ENCODE assay signal across 16 cellular contexts in the genomic region with DNA sequence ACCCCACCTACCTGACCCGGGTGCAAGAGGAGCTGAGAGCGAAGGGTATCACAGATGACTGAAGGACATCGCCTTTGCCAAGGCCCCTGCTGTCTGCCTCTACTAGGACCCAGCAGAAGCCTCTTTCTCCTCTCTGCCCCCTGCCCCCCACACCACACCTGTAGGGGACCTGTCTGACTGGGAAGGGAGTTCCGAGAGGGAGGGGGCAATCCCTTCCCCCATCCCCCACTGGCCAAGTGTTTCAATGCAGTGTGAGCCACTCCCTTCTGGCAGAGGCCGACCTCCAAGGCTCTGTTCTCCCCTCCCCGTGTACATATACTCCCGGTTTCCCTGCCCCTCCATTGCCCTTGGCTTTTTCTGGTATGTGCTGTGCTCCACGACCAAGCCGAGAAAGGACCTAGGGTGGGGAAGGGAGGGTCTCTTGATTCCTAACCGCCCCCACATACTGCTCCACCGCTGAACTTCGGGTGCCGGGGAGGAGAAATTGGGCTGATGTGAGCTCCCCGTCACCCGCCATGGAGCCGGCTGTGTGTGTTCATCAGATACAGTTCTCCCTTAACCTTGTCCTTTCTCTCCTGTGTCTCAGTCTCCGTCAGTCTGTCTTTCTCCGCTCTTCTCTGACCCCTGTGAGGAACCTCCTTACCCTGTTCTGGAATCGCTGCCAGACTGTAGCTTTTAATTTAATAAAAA. TPM values are rescaled to one million over a fixed set of nuclear protein-coding genes. Genes with fewer than 3 reads are reported as not detected.
A peak's percentile ranks its signal among the peaks of the same experiment; 100 is the strongest.
DNase-seq lines count a peak whose midpoint lies in the region; ATAC-seq, FAIRE-seq and TF ChIP-seq lines count a peak whose summit lies in the region.
"Had no signal": no experiment of that assay in that cellular context is flagged by ENCODE, and none has a peak within 500 bp of the region (broad histone marks: within the 10 kb centered on the region; RNA-seq: fewer than 3 reads in every experiment).

No MANE protein-coding gene starts in this region.

- H3K9me1 ChIP-seq in K562 (ENCODE audit: control insufficient read depth, insufficient read depth, low read length), result peaks cover 4% of the 10 kb centered on the region

- H3K9ac ChIP-seq in K562 (ENCODE audit: insufficient read depth in 1 of 2, low read depth in 2 of 2, low read length in 2 of 2), result peak overlapping the region; percentile 61 to 75; a peak in 3 of 4 replicates

- H3K4me1 ChIP-seq in GM23338 (ENCODE audit: insufficient read depth) (peaks cover 39% of the 10 kb centered on the region), K562 (replicated peaks in 1 of 2; ENCODE audit: control insufficient read depth in 2 of 2, insufficient read depth in 2 of 2, low read length in 2 of 2) (peaks cover 53 to 62% of the 10 kb centered on the region in 2 experiments), spleen (peaks cover 13 to 68% (median 51%) of the 10 kb centered on the region in 6 donors)

- H3K9me3 Mint-ChIP-seq in GM23338, result no peaks in the 10 kb centered on the region
- H3K9me3 Mint-ChIP-seq: activated naive CD4-positive, alpha-beta T cell treated with anti-CD3 and anti-CD28 coated beads, Interleukin-2, amount 50 U/mL, for 24 hours had no signal

- TF ChIP-seq POLR2A in K562 (conservative IDR thresholded peaks at IDR 0.05) (0 out of 2 replicates have a peak, but pooled peaks have one; percentile 39), spleen (IDR thresholded peaks at IDR 0.05) (no peak)

- H3K36me3 ChIP-seq in GM23338 (ENCODE audit: insufficient read depth) (peaks cover 4% of the 10 kb centered on the region; the same call in 1 of the 2 replicates), K562 (ENCODE audit: control insufficient read depth, insufficient read depth, low read length) (no peaks in the 10 kb centered on the region), spleen (peaks cover 0 to 15% (median 0%) of the 10 kb centered on the region in 6 donors)

- peak; percentile 49 for FAIRE-seq in K562 (lab: Jason Lieb, UNC)

- H3K27ac Mint-ChIP-seq in GM23338, result no peak overlapping the region; the same call in 1 of the 2 replicates
- H3K27ac Mint-ChIP-seq: activated naive CD4-positive, alpha-beta T cell treated with anti-CD3 and anti-CD28 coated beads, Interleukin-2, amount 50 U/mL, for 24 hours had no signal

- H4K20me1 ChIP-seq in GM23338 (replicated peaks; ENCODE audit: insufficient read depth) (no peaks in the 10 kb centered on the region; the same call in 1 of the 2 replicates), K562 (replicated peaks; ENCODE audit: control insufficient read depth, insufficient read depth, low read length) (no peaks in the 10 kb centered on the region)

- peaks cover 52% of the 10 kb centered on the region for H3K4me1 Mint-ChIP-seq in GM23338

- H3K4me2 ChIP-seq in GM23338, result peak overlapping the region; percentile 97
- peak overlapping the region; percentile 67 for H3K4me2 ChIP-seq in K562 (ENCODE audit: insufficient read depth, low read length)

- peaks cover 9% of the 10 kb centered on the region; the same call in 1 of the 2 replicates for H3F3A ChIP-seq in GM23338 (replicated peaks; ENCODE audit: low read depth)

- H3K36me3 Mint-ChIP-seq in GM23338 (ENCODE audit: low read depth), result peaks cover 20% of the 10 kb centered on the region

- no peak for TF ChIP-seq RAD21 in K562 (CRISPR knock-in tag; conservative IDR thresholded peaks at IDR 0.05 in 1 of 2, IDR thresholded peaks at IDR 0.05 in 1 of 2)

- POLR2A ChIA-PET in K562 (lab: Yijun Ruan, JAX), result interaction anchor here (0.6 to 2.0 kb wide), 6 partner anchors 9 to 142 kb away, joined by 3 to 19 read pairs (median 4); a partner anchor contains a TSS

- H2AFZ ChIP-seq in GM23338 (no peak overlapping the region), K562 (ENCODE audit: low read depth, low read length) (peak overlapping the region; percentile 97)

- CTCF ChIA-PET in K562 (lab: Yijun Ruan, JAX; ENCODE audit: low intra/inter-chr PET ratio), result no interaction called here

- no TSS peak for BruUV-seq in K562 (replicated peaks; lab: Mats Ljungman, UMichigan)

- peaks cover 52% of the 10 kb centered on the region for H3K27me3 Mint-ChIP-seq in GM23338 (ENCODE audit: insufficient read depth, low read depth, poor library complexity)

- peaks cover 52% of the 10 kb centered on the region for H3K27me3 ChIP-seq in GM23338 (ENCODE audit: insufficient read depth)
- H3K27me3 ChIP-seq in K562 (ENCODE audit: control insufficient read depth in 2 of 2, insufficient read depth in 2 of 2, low read length in 2 of 2), result no peaks in the 10 kb centered on the region
- peaks cover 0 to 78% (median 41%) of the 10 kb centered on the region in 7 donors for H3K27me3 ChIP-seq in spleen (replicated peaks in 1 of 7)

- H3K27ac ChIP-seq in GM23338 (ENCODE audit: low read depth), result no peak overlapping the region
- H3K27ac ChIP-seq in K562 (ENCODE audit: extremely low read depth, low read depth, low read length), result peak overlapping the region; percentile 56; the same call in 2 of the 3 replicates
- peak overlapping the region in 7 of 8 donors; percentile 29 to 83 (median 69) for H3K27ac ChIP-seq in spleen
- H3K27ac ChIP-seq: SK-N-MC had no signal

- ATAC-seq in GM23338, result peak; percentile 20
- ATAC-seq in K562, result peak; percentile 15
- no peak for ATAC-seq in HG03280 (IDR thresholded peaks at IDR 0.05; ENCODE audit: unreplicated experiment)

- no peak for TF ChIP-seq EP300 in K562 (IDR thresholded peaks at IDR 0.05; ENCODE audit: low read length)

- intact Hi-C loops in K562 (cut with micrococcal nuclease) (no loop called here), spleen (cut with DNase I; ENCODE audit: low total_unique reads) (no loop called here)

- in situ Hi-C loops in K562 (cut with MboI), result no loop called here

- WGBS in K562 (ENCODE audit: insufficient coverage, low coverage, missing lambda C conversion rate), result 27% methylated on average over 18 of the region's 19 CpGs
- WGBS in spleen, 5 donors, result 80 to 85% (median 82%) methylated on average over 18 to 19 of the region's 19 CpGs

- peak overlapping the region; percentile 88 for H3K4me3 Mint-ChIP-seq in GM23338
- H3K4me3 Mint-ChIP-seq: activated naive CD4-positive, alpha-beta T cell treated with anti-CD3 and anti-CD28 coated beads, Interleukin-2, amount 50 U/mL, for 24 hours had no signal

- DNase-seq in GM23338 (ENCODE audit: low spot score) (peak; percentile 75), K562 (ENCODE audit: extremely low read depth in 1 of 4, low spot score in 3 of 4) (peak; percentile 39 to 60 (median 50)), iPS-NIHi7 (ENCODE audit: extremely low spot score) (peak; percentile 53), spleen (no peak), NOMO-1 treated with dmso at 0.1 percent for 144 hours (lab: John Stamatoyannopoulos, UW; ENCODE audit: unreplicated experiment) (no peak), T-helper 2 cell (no peak), 8988T (no peak)
- DNase-seq: activated CD8-positive, alpha-beta memory T cell treated with anti-CD3 and anti-CD28 coated beads, Interleukin-2, amount 50 U/mL, for 4 hours; caudate nucleus; DND-41; NCI-H1417 treated with DMSO at 0.1 percent for 48 hours; NCI-H2227 treated with DMSO at 0.1 percent for 48 hours had no signal

- no peaks in the 10 kb centered on the region for H3K9me2 ChIP-seq in GM23338 (ENCODE audit: insufficient read depth)

- H3K9me3 ChIP-seq in K562 (replicated peaks; ENCODE audit: control insufficient read depth, insufficient read depth, low read depth, low read length) (no peaks in the 10 kb centered on the region), spleen (no peaks in the 10 kb centered on the region)

- H3K4me3 ChIP-seq in GM23338 (peak overlapping the region; percentile 86), K562 (no peak overlapping the region), spleen (peak overlapping the region in 2 of 8 donors; percentile 54 to 80)
- H3K4me3 ChIP-seq: SK-N-MC had no signal

- TF ChIP-seq CTCF in GM23338 (conservative IDR thresholded peaks at IDR 0.05; ENCODE audit: low read depth in 2 of 2) (no peak), K562 (IDR thresholded peaks at IDR 0.05 in 2 of 3, conservative IDR thresholded peaks at IDR 0.05 in 1 of 3; ENCODE audit: insufficient read depth in 2 of 3, low read depth in 1 of 3, low read length in 3 of 3) (no peak), spleen (IDR thresholded peaks at IDR 0.05 in 8 of 11, conservative IDR thresholded peaks at IDR 0.05 in 3 of 11) (no peak)

- H3K79me2 ChIP-seq in GM23338 (replicated peaks; ENCODE audit: insufficient read depth) (peaks cover 12% of the 10 kb centered on the region), K562 (ENCODE audit: control insufficient read depth, insufficient read depth, low read length) (peaks cover 2% of the 10 kb centered on the region; the same call in 2 of the 3 replicates)

RNA-seq across cellular contexts. Expression of a gene that starts 2.0 kb away (rescaled TPM):
- total RNA-seq in GM23338 (2014; rRNA removed; shearing (Covaris generic)), result 9.9 and 10.2 TPM in 2 replicates
- polyA plus RNA-seq in GM23338 (2016; fragmentation: Nextera tagmentation; extraction: Ambion mirVana) (0.53 TPM in 1 of 2 replicates, not detected in the other), K562 (2011; rRNA removed) (13.3 and 18.1 TPM in 2 replicates), K562 (2014; fragmentation: Illumina TruSeq; extraction: Trizol) (14.1 and 14.9 TPM in 2 replicates), K562 (2014; fragmentation: Nextera tagmentation; extraction: Ambion mirVana) (1 to 10 TPM in 1 of 2 experiments, under 1 TPM in 1; 0.13 to 1.4 TPM), K562 (2014; rRNA removed) (16.0 and 17.3 TPM in 2 replicates), spleen (10 to 100 TPM; 13.7 to 26.6 (median 22.5) TPM)
- total RNA-seq in K562 (2011; cell fraction: chromatin; rRNA removed; ENCODE audit: low replicate concordance), result 50.1 and 109 TPM in 2 replicates
- 60.5 and 65.7 TPM in 2 replicates for total RNA-seq in K562 (2011; cell fraction: nucleolus; rRNA removed)
- total RNA-seq in K562 (2011; cell fraction: nucleoplasm; rRNA removed), result 44.0 and 54.3 TPM in 2 replicates
- total RNA-seq in K562 (2014; rRNA removed) (11.6 and 18.6 TPM in 2 replicates), K562 (2014; rRNA removed; fragmentation: Illumina TruSeq; extraction: Trizol) (7.5 and 9.2 TPM in 2 replicates), K562 (2015; rRNA removed; fragmentation: Illumina TruSeq; extraction: Trizol) (4.9 and 6.1 TPM in 2 replicates), K562 (2021) (13.6 and 15.0 TPM in 2 replicates), spleen (10 to 100 TPM in 6 of 7 donors, 1 to 10 TPM in 1; 9.3 to 19.5 (median 14.8) TPM)
- 8.7 and 11.6 TPM in 2 replicates for polyA plus RNA-seq in K562 (2011; cell fraction: cytosol; rRNA removed)
- polyA plus RNA-seq in K562 (2011; cell fraction: nucleus; rRNA removed), result 115 and 121 TPM in 2 replicates
- 13.4 and 18.0 TPM in 2 replicates for polyA plus RNA-seq in K562 (2012)
- 6.2 and 7.1 TPM in 2 replicates for polyA minus RNA-seq in K562 (2011; rRNA and poly(A)+ RNA removed)
- 2.8 TPM in 2 replicates for polyA minus RNA-seq in K562 (2011; cell fraction: cytosol; rRNA and poly(A)+ RNA removed)
- polyA minus RNA-seq in K562 (2011; cell fraction: nucleus; rRNA and poly(A)+ RNA removed), result 10.5 and 16.6 TPM in 2 replicates

RNA-seq across cellular contexts. Expression of a gene that starts 4.6 kb away (rescaled TPM):
- 37.8 and 46.6 TPM in 2 replicates for total RNA-seq in GM23338 (2014; rRNA removed; shearing (Covaris generic))
- polyA plus RNA-seq in GM23338 (2016; fragmentation: Nextera tagmentation; extraction: Ambion mirVana) (16.7 and 22.8 TPM in 2 replicates), K562 (2011; rRNA removed) (0.15 TPM in 1 of 2 replicates, not detected in the other), K562 (2014; fragmentation: Illumina TruSeq; extraction: Trizol) (not detected in 2 replicates), K562 (2014; fragmentation: Nextera tagmentation; extraction: Ambion mirVana) (under 1 TPM; 0.03 to 0.06 TPM), K562 (2014; rRNA removed) (not detected in 2 replicates), spleen (10 to 100 TPM; 13.7 to 24.3 (median 22.2) TPM)
- 0.44 and 0.72 TPM in 2 replicates for total RNA-seq in K562 (2011; cell fraction: chromatin; rRNA removed; ENCODE audit: low replicate concordance)
- total RNA-seq in K562 (2011; cell fraction: nucleolus; rRNA removed), result 0.13 TPM in 1 of 2 replicates, not detected in the other
- total RNA-seq in K562 (2011; cell fraction: nucleoplasm; rRNA removed), result 0.29 and 1.1 TPM in 2 replicates
- total RNA-seq in K562 (2014; rRNA removed) (not detected in 2 replicates), K562 (2014; rRNA removed; fragmentation: Illumina TruSeq; extraction: Trizol) (not detected in 2 replicates), K562 (2015; rRNA removed; fragmentation: Illumina TruSeq; extraction: Trizol) (not detected in 2 replicates), K562 (2021) (0.09 TPM in 1 of 2 replicates, not detected in the other), spleen (10 to 100 TPM; 15.3 to 30.7 (median 21.0) TPM)
- 0.03 and 0.04 TPM in 2 replicates for polyA plus RNA-seq in K562 (2011; cell fraction: cytosol; rRNA removed)
- polyA plus RNA-seq in K562 (2011; cell fraction: nucleus; rRNA removed), result 0.53 and 0.62 TPM in 2 replicates
- polyA plus RNA-seq in K562 (2012), result 0.05 TPM in 1 of 2 replicates, not detected in the other
- not detected in 2 replicates for polyA minus RNA-seq in K562 (2011; rRNA and poly(A)+ RNA removed)
- not detected in 2 replicates for polyA minus RNA-seq in K562 (2011; cell fraction: cytosol; rRNA and poly(A)+ RNA removed)
- 0.13 TPM in 1 of 2 replicates, not detected in the other for polyA minus RNA-seq in K562 (2011; cell fraction: nucleus; rRNA and poly(A)+ RNA removed)

RNA-seq across cellular contexts. Expression of a gene that starts 18.2 kb away (rescaled TPM):
- total RNA-seq in GM23338 (2014; rRNA removed; shearing (Covaris generic)), result 26.4 and 30.6 TPM in 2 replicates
- 10.5 and 10.8 TPM in 2 replicates for polyA plus RNA-seq in GM23338 (2016; fragmentation: Nextera tagmentation; extraction: Ambion mirVana)
- 28.9 and 41.5 TPM in 2 replicates for total RNA-seq in K562 (2011; cell fraction: chromatin; rRNA removed; ENCODE audit: low replicate concordance)
- total RNA-seq in K562 (2011; cell fraction: nucleolus; rRNA removed), result 20.9 and 21.7 TPM in 2 replicates
- total RNA-seq in K562 (2011; cell fraction: nucleoplasm; rRNA removed), result 26.5 and 30.7 TPM in 2 replicates
- total RNA-seq in K562 (2014; rRNA removed), result 13.8 and 20.7 TPM in 2 replicates
- 18.3 and 19.9 TPM in 2 replicates for total RNA-seq in K562 (2014; rRNA removed; fragmentation: Illumina TruSeq; extraction: Trizol)
- 18.0 and 22.3 TPM in 2 replicates for total RNA-seq in K562 (2015; rRNA removed; fragmentation: Illumina TruSeq; extraction: Trizol)
- 28.8 and 29.3 TPM in 2 replicates for total RNA-seq in K562 (2021)
- 31.3 and 31.4 TPM in 2 replicates for polyA plus RNA-seq in K562 (2011; rRNA removed)
- 16.1 and 24.3 TPM in 2 replicates for polyA plus RNA-seq in K562 (2011; cell fraction: cytosol; rRNA removed)
- polyA plus RNA-seq in K562 (2011; cell fraction: nucleus; rRNA removed), result 42.4 and 45.7 TPM in 2 replicates
- 23.2 and 26.6 TPM in 2 replicates for polyA plus RNA-seq in K562 (2012)
- polyA plus RNA-seq in K562 (2014; fragmentation: Illumina TruSeq; extraction: Trizol), result 39.5 and 41.4 TPM in 2 replicates
- 10 to 100 TPM in 1 of 2 experiments, 1 to 10 TPM in 1; 9.0 to 10.8 TPM for polyA plus RNA-seq in K562 (2014; fragmentation: Nextera tagmentation; extraction: Ambion mirVana)
- 18.5 and 25.8 TPM in 2 replicates for polyA plus RNA-seq in K562 (2014; rRNA removed)
- 20.2 and 21.0 TPM in 2 replicates for polyA minus RNA-seq in K562 (2011; rRNA and poly(A)+ RNA removed)
- polyA minus RNA-seq in K562 (2011; cell fraction: cytosol; rRNA and poly(A)+ RNA removed), result 9.1 and 18.2 TPM in 2 replicates
- 6.7 and 9.2 TPM in 2 replicates for polyA minus RNA-seq in K562 (2011; cell fraction: nucleus; rRNA and poly(A)+ RNA removed)
- 10 to 100 TPM; 15.0 to 20.9 (median 18.8) TPM for total RNA-seq in spleen
- polyA plus RNA-seq in spleen, result 1 to 10 TPM; 5.7 to 7.5 (median 6.3) TPM

RNA-seq across cellular contexts. Expression of a gene that starts 23.8 kb away (rescaled TPM):
- total RNA-seq in GM23338 (2014; rRNA removed; shearing (Covaris generic)), result 2.4 and 2.8 TPM in 2 replicates
- polyA plus RNA-seq in GM23338 (2016; fragmentation: Nextera tagmentation; extraction: Ambion mirVana), result 1.3 and 1.4 TPM in 2 replicates
- total RNA-seq in K562 (2011; cell fraction: chromatin; rRNA removed; ENCODE audit: low replicate concordance), result 50.8 and 90.4 TPM in 2 replicates
- total RNA-seq in K562 (2011; cell fraction: nucleolus; rRNA removed), result 64.4 and 74.2 TPM in 2 replicates
- total RNA-seq in K562 (2011; cell fraction: nucleoplasm; rRNA removed), result 62.8 and 71.3 TPM in 2 replicates
- total RNA-seq in K562 (2014; rRNA removed), result 18.3 and 21.8 TPM in 2 replicates
- total RNA-seq in K562 (2014; rRNA removed; fragmentation: Illumina TruSeq; extraction: Trizol), result 5.9 and 7.7 TPM in 2 replicates
- total RNA-seq in K562 (2015; rRNA removed; fragmentation: Illumina TruSeq; extraction: Trizol), result 9.8 and 9.9 TPM in 2 replicates
- 26.3 and 32.2 TPM in 2 replicates for total RNA-seq in K562 (2021)
- polyA plus RNA-seq in K562 (2011; rRNA removed), result 7.3 and 12.2 TPM in 2 replicates
- polyA plus RNA-seq in K562 (2011; cell fraction: cytosol; rRNA removed), result 7.6 and 15.8 TPM in 2 replicates
- 63.0 and 75.2 TPM in 2 replicates for polyA plus RNA-seq in K562 (2011; cell fraction: nucleus; rRNA removed)
- 14.4 and 26.8 TPM in 2 replicates for polyA plus RNA-seq in K562 (2012)
- 17.4 and 17.5 TPM in 2 replicates for polyA plus RNA-seq in K562 (2014; fragmentation: Illumina TruSeq; extraction: Trizol)
- 1 to 10 TPM; 1.0 to 1.7 TPM for polyA plus RNA-seq in K562 (2014; fragmentation: Nextera tagmentation; extraction: Ambion mirVana)
- 20.6 and 21.0 TPM in 2 replicates for polyA plus RNA-seq in K562 (2014; rRNA removed)
- polyA minus RNA-seq in K562 (2011; rRNA and poly(A)+ RNA removed), result 6.4 and 6.5 TPM in 2 replicates
- 5.6 and 11.6 TPM in 2 replicates for polyA minus RNA-seq in K562 (2011; cell fraction: cytosol; rRNA and poly(A)+ RNA removed)
- 28.7 and 34.7 TPM in 2 replicates for polyA minus RNA-seq in K562 (2011; cell fraction: nucleus; rRNA and poly(A)+ RNA removed)
- total RNA-seq in spleen, result 1 to 10 TPM in 3 of 7 donors, under 1 TPM in 4; 0.39 to 2.2 (median 0.79) TPM
- 1 to 10 TPM in 1 of 3 donors, under 1 TPM in 2; 0.83 to 1.5 (median 0.93) TPM for polyA plus RNA-seq in spleen
- total RNA-seq: lung microvascular endothelial cell had no signal

RNA-seq across cellular contexts. Expression of a gene that starts 59.4 kb away (rescaled TPM):
- total RNA-seq in GM23338 (2014; rRNA removed; shearing (Covaris generic)), result 16.5 and 21.3 TPM in 2 replicates
- polyA plus RNA-seq in GM23338 (2016; fragmentation: Nextera tagmentation; extraction: Ambion mirVana) (9.1 and 11.1 TPM in 2 replicates), K562 (2011; rRNA removed) (16.0 and 19.3 TPM in 2 replicates), K562 (2014; fragmentation: Illumina TruSeq; extraction: Trizol) (16.0 and 16.1 TPM in 2 replicates), K562 (2014; fragmentation: Nextera tagmentation; extraction: Ambion mirVana) (1 to 10 TPM; 3.4 to 5.3 TPM), K562 (2014; rRNA removed) (15.8 and 17.7 TPM in 2 replicates), spleen (under 1 TPM; 0.07 to 0.13 (median 0.08) TPM)
- 64.9 and 77.9 TPM in 2 replicates for total RNA-seq in K562 (2011; cell fraction: chromatin; rRNA removed; ENCODE audit: low replicate concordance)
- 36.1 and 39.9 TPM in 2 replicates for total RNA-seq in K562 (2011; cell fraction: nucleolus; rRNA removed)
- 52.8 and 54.9 TPM in 2 replicates for total RNA-seq in K562 (2011; cell fraction: nucleoplasm; rRNA removed)
- total RNA-seq in K562 (2014; rRNA removed) (5.9 and 7.1 TPM in 2 replicates), K562 (2014; rRNA removed; fragmentation: Illumina TruSeq; extraction: Trizol) (7.3 and 8.0 TPM in 2 replicates), K562 (2015; rRNA removed; fragmentation: Illumina TruSeq; extraction: Trizol) (4.3 and 4.5 TPM in 2 replicates), K562 (2021) (14.2 and 17.7 TPM in 2 replicates), spleen (under 1 TPM in 6 of 7 donors, not detected in 1; 0.09 to 0.76 (median 0.32) TPM)
- polyA plus RNA-seq in K562 (2011; cell fraction: cytosol; rRNA removed), result 5.5 and 8.2 TPM in 2 replicates
- polyA plus RNA-seq in K562 (2011; cell fraction: nucleus; rRNA removed), result 66.5 and 75.3 TPM in 2 replicates
- 8.1 and 30.3 TPM in 2 replicates for polyA plus RNA-seq in K562 (2012)
- 13.4 and 14.8 TPM in 2 replicates for polyA minus RNA-seq in K562 (2011; rRNA and poly(A)+ RNA removed)
- polyA minus RNA-seq in K562 (2011; cell fraction: cytosol; rRNA and poly(A)+ RNA removed), result 5.6 and 6.9 TPM in 2 replicates
- polyA minus RNA-seq in K562 (2011; cell fraction: nucleus; rRNA and poly(A)+ RNA removed), result 14.0 and 22.0 TPM in 2 replicates

Comparison
In these comparisons a context has a peak if more than half of its experiments do, and no peak if none do; other contexts are left out.
1. DNase-seq: peak in GM23338 (single experiment), K562 (4 of 4) and iPS-NIHi7 (single experiment); none in spleen (single experiment), NOMO-1 treated with dmso at 0.1 percent for 144 hours (single experiment), T-helper 2 cell (0 of 5) and 8988T (single experiment).
2. RNA of a gene that starts 4.6 kb away (total RNA-seq): 37.8 to 46.6 TPM in GM23338 and 15.3 to 30.7 TPM in spleen; 0.09 to 1.1 TPM in K562; every median in the first group is over 4 times any median in the second.